In genomic region chr2:41736105-41736567, GRCh38 we compare ENCODE assay signal across 8 cellular contexts.
A peak's percentile ranks its signal among the peaks of the same experiment; 100 is the strongest.
DNase-seq lines count a peak whose midpoint lies in the region; ATAC-seq and TF ChIP-seq lines count a peak whose summit lies in the region.

No MANE protein-coding gene starts in this region.

- H3K4me1 Mint-ChIP-seq in nephron progenitor cell (peaks cover 7% of the 10 kb centered on the region), progenitor cell of endocrine pancreas (ENCODE audit: low read depth) (no peaks in the 10 kb centered on the region)

- TF ChIP-seq CTCF in nephron progenitor cell (IDR thresholded peaks at IDR 0.05): no peak
- no peak for TF ChIP-seq CTCF in progenitor cell of endocrine pancreas (IDR thresholded peaks at IDR 0.05; ENCODE audit: unreplicated experiment)
- TF ChIP-seq CTCF in left ventricle myocardium inferior (IDR thresholded peaks at IDR 0.05; ENCODE audit: borderline replicate concordance): no peak

- no peak overlapping the region for H3K4me3 ChIP-seq in left ventricle myocardium inferior

- ATAC-seq in GM19025 (IDR thresholded peaks at IDR 0.05; ENCODE audit: low read depth, unreplicated experiment) (peak; percentile 86), HG02885 (IDR thresholded peaks at IDR 0.05; ENCODE audit: poor library complexity, unreplicated experiment) (peak; percentile 93)

- H3K9me3 Mint-ChIP-seq in nephron progenitor cell (peaks cover 3% of the 10 kb centered on the region), progenitor cell of endocrine pancreas (ENCODE audit: low read depth) (no peaks in the 10 kb centered on the region)

- H3K27ac ChIP-seq in left ventricle myocardium inferior (replicated peaks): no peak overlapping the region

- H3K36me3 Mint-ChIP-seq in nephron progenitor cell (ENCODE audit: low read depth) (no peaks in the 10 kb centered on the region), progenitor cell of endocrine pancreas (ENCODE audit: insufficient read depth) (no peaks in the 10 kb centered on the region)

- H3K27ac Mint-ChIP-seq in nephron progenitor cell: peak overlapping the region; percentile 57
- no peak overlapping the region for H3K27ac Mint-ChIP-seq in progenitor cell of endocrine pancreas

- no peaks in the 10 kb centered on the region for H3K36me3 ChIP-seq in left ventricle myocardium inferior

- no peaks in the 10 kb centered on the region for H3K27me3 ChIP-seq in left ventricle myocardium inferior (ENCODE audit: low read depth)

- peaks cover 4% of the 10 kb centered on the region for H3K9me3 ChIP-seq in left ventricle myocardium inferior (replicated peaks)

- no peaks in the 10 kb centered on the region for H3K27me3 Mint-ChIP-seq in nephron progenitor cell (ENCODE audit: low read depth, poor library complexity)
- peaks cover 15% of the 10 kb centered on the region for H3K27me3 Mint-ChIP-seq in progenitor cell of endocrine pancreas

- H3K4me3 Mint-ChIP-seq in nephron progenitor cell (no peak overlapping the region), progenitor cell of endocrine pancreas (ENCODE audit: low read depth) (no peak overlapping the region)

- DNase-seq in NCI-H524 treated with DMSO at 0.1 percent for 48 hours (lab: John Stamatoyannopoulos, UW) (peak; percentile 40), nephron progenitor cell (no peak), progenitor cell of endocrine pancreas (ENCODE audit: low spot score, unreplicated experiment) (no peak), pons (ENCODE audit: low spot score) (no peak), left ventricle myocardium inferior (no peak), NCI-H2227 treated with DMSO at 0.1 percent for 48 hours (lab: John Stamatoyannopoulos, UW) (no peak)

- H3K4me1 ChIP-seq in left ventricle myocardium inferior: peaks cover 4% of the 10 kb centered on the region

- intact Hi-C loops in left ventricle myocardium inferior (cut with micrococcal nuclease): no loop called here
